Comparison of ENCODE assay signal across 20 cellular contexts in the genomic region with DNA sequence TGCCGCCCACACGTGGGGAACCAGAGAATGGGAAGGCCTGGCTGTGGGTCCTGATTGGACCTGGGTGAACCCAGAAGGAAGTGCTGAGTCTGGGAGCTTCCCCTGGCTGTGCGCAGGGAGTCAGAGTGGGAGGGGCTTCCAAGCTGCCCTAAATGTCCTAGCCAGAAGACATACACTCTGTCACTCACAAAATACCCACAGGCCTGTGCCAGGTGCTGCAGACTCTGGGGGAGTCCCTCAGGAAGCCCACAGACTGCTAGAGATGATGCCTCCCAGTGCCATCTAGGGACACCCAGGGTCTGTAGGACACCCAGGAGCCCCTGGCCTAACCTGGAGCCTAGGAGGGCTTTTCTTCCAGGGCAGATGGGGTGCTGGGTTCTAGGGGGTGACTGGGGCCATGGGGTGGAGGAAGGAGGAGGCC. TPM values are rescaled to one million over a fixed set of nuclear protein-coding genes. Genes with fewer than 3 reads are reported as not detected.
DNase-seq lines count a peak whose midpoint lies in the region; ATAC-seq and TF ChIP-seq lines count a peak whose summit lies in the region.
"Had no signal": no experiment of that assay in that cellular context is flagged by ENCODE, and none has a peak within 500 bp of the region (broad histone marks: within the 10 kb centered on the region; RNA-seq: fewer than 3 reads in every experiment).

No MANE protein-coding gene starts in this region.

- no peak for ATAC-seq in activated CD4-positive, CD25-positive, alpha-beta regulatory T cell treated with anti-CD3 and anti-CD28 coated beads, Interleukin-2, amount 50 U/mL, for 24 hours
- ATAC-seq in RWPE2 (ENCODE audit: low read depth) (no peak), left lobe of liver (peak; percentile 50), gastroesophageal sphincter (no peak)
- ATAC-seq: effector memory CD8-positive, alpha-beta T cell; gastrocnemius medialis; naive thymus-derived CD8-positive, alpha-beta T cell had no signal

- intact Hi-C loops in stomach (cut with DNase I; ENCODE audit: low total_unique reads) = no loop called here

- WGBS in stomach, 5 donors = 81 to 88% (median 87%) methylated on average over 2 to 3 of the region's 3 CpGs
- 93% methylated on average over 2 of the region's 3 CpGs; no CpG with 5 or more reads in 1 of the 2 donors for WGBS in gastroesophageal sphincter (ENCODE audit: low coverage in 1 of 2), 2 donors

- no peak overlapping the region for H3K4me3 ChIP-seq in RWPE2 (ENCODE audit: severe bottlenecking)
- no peak overlapping the region for H3K4me3 ChIP-seq in stomach
- no peak overlapping the region for H3K4me3 ChIP-seq in gastroesophageal sphincter
- H3K4me3 ChIP-seq: esophagus muscularis mucosa, gastrocnemius medialis had no signal

- peak; percentile 15 for DNase-seq in activated CD4-positive, CD25-positive, alpha-beta regulatory T cell treated with anti-CD3 and anti-CD28 coated beads, Interleukin-2, amount 50 U/mL, for 72 hours
- DNase-seq in RWPE2 (ENCODE audit: low spot score) (peak; percentile 30), left lobe of liver (ENCODE audit: low spot score) (peak; percentile 42), stomach (peak; percentile 16), mucosa of gallbladder (ENCODE audit: low spot score) (no peak), AG20443 (ENCODE audit: low spot score) (no peak)
- DNase-seq: 8988T; activated CD4-positive, alpha-beta T cell treated with anti-CD3 and anti-CD28 coated beads, Interleukin-2, amount 50 U/mL, for 48 hours; effector memory CD8-positive, alpha-beta T cell; gastrocnemius medialis; hypothalamus; NCI-H1417; NCI-H2107; NCI-H524 had no signal

- TF ChIP-seq EP300 in stomach (IDR thresholded peaks at IDR 0.05) = no peak
- no peak for TF ChIP-seq EP300 in gastroesophageal sphincter (IDR thresholded peaks at IDR 0.05)

- H3K4me1 ChIP-seq in RWPE2 (ENCODE audit: insufficient read depth, poor library complexity, severe bottlenecking) (no peaks in the 10 kb centered on the region), stomach (no peaks in the 10 kb centered on the region), gastroesophageal sphincter (no peaks in the 10 kb centered on the region)
- H3K4me1 ChIP-seq: esophagus muscularis mucosa, gastrocnemius medialis, parathyroid adenoma had no signal

- H3K36me3 ChIP-seq in RWPE2 (ENCODE audit: low read depth) = no peaks in the 10 kb centered on the region
- H3K36me3 ChIP-seq in stomach = no peaks in the 10 kb centered on the region
- no peaks in the 10 kb centered on the region for H3K36me3 ChIP-seq in gastroesophageal sphincter
- H3K36me3 ChIP-seq: esophagus muscularis mucosa, gastrocnemius medialis had no signal

- H3K9me3 ChIP-seq in RWPE2 (ENCODE audit: severe bottlenecking) (peaks cover 2% of the 10 kb centered on the region), stomach (peaks cover 0 to 21% (median 16%) of the 10 kb centered on the region in 4 donors), gastroesophageal sphincter (peaks cover 0 to 30% (median 0%) of the 10 kb centered on the region in 3 donors)
- H3K9me3 ChIP-seq: gastrocnemius medialis had no signal

- no peaks in the 10 kb centered on the region for H3K27me3 ChIP-seq in RWPE2 (ENCODE audit: insufficient read depth, poor library complexity, severe bottlenecking)
- peaks cover 0 to 5% (median 0%) of the 10 kb centered on the region in 3 donors for H3K27me3 ChIP-seq in stomach
- H3K27me3 ChIP-seq in gastroesophageal sphincter = peaks cover 4% of the 10 kb centered on the region
- H3K27me3 ChIP-seq: gastrocnemius medialis had no signal

- no peak for TF ChIP-seq POLR2A in stomach (IDR thresholded peaks at IDR 0.05)
- no peak for TF ChIP-seq POLR2A in gastroesophageal sphincter (IDR thresholded peaks at IDR 0.05)

- no peak for TF ChIP-seq CTCF in RWPE2 (IDR thresholded peaks at IDR 0.05; ENCODE audit: poor library complexity, severe bottlenecking)
- TF ChIP-seq CTCF in stomach (IDR thresholded peaks at IDR 0.05) = no peak
- TF ChIP-seq CTCF in gastroesophageal sphincter (IDR thresholded peaks at IDR 0.05) = no peak

- H3K27ac ChIP-seq in RWPE2 (ENCODE audit: poor library complexity, severe bottlenecking) (no peak overlapping the region), stomach (no peak overlapping the region), gastroesophageal sphincter (no peak overlapping the region)
- H3K27ac ChIP-seq: esophagus muscularis mucosa, gastrocnemius medialis, parathyroid adenoma, RWPE1 had no signal

RNA-seq across cellular contexts. Expression of gene LRP8, which starts 33.7 kb away (rescaled TPM):
- total RNA-seq in left lobe of liver (0.33 TPM), stomach (10 to 100 TPM in 1 of 5 donors, 1 to 10 TPM in 3, under 1 TPM in 1; 0.58 to 26.8 (median 3.5) TPM), gastroesophageal sphincter (1 to 10 TPM; 1.8 to 3.6 (median 2.2) TPM), mucosa of gallbladder (3.5 TPM)
- 1 to 10 TPM in 2 of 3 donors, under 1 TPM in 1; 0.81 to 2.9 (median 1.1) TPM for polyA plus RNA-seq in stomach

Comparison
In these comparisons a context has a peak if more than half of its experiments do, and no peak if none do; other contexts are left out.
1. DNase-seq: peak in activated CD4-positive, CD25-positive, alpha-beta regulatory T cell treated with anti-CD3 and anti-CD28 coated beads, Interleukin-2, amount 50 U/mL, for 72 hours (single experiment), RWPE2 (single experiment), left lobe of liver (single experiment) and stomach (single experiment); none in mucosa of gallbladder (single experiment) and AG20443 (single experiment).